In the genomic region with DNA sequence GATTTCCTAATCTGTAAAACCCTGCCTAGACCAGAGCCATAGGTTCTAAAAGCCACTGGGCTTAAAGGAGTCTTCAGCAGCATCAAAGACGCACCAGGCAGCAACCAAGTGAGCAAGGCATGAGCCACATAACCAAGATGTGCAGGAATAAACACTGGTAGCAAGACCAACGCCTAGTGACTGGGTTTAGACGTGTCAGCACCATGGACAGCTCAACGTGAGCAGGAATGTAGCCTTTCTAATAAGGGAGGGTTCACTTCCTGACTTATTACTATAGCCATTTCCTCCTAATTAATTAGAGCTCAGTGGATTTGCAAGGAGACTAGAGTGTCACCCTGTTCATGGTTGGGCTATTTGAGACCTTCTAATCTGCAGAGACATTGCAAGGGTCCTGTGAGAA, we compare ENCODE assay signal across 8 cellular contexts.
DNase-seq lines count a peak whose midpoint lies in the region; ATAC-seq and TF ChIP-seq lines count a peak whose summit lies in the region.

No MANE protein-coding gene starts in this region.

- CTCF ChIA-PET in MCF 10A (lab: Yijun Ruan, JAX) = interaction anchor here (0.8 kb wide), 1 partner anchor 322 kb away, joined by 6 read pairs; no protein-coding TSS in a partner anchor

- ATAC-seq in naive thymus-derived CD8-positive, alpha-beta T cell = no peak
- ATAC-seq in HG02981 (IDR thresholded peaks at IDR 0.05; ENCODE audit: unreplicated experiment) = no peak
- ATAC-seq in HG03442 (IDR thresholded peaks at IDR 0.05; ENCODE audit: unreplicated experiment) = no peak

- no peaks in the 10 kb centered on the region for H3K27me3 ChIP-seq in mesendoderm (ENCODE audit: insufficient read depth, low read length, poor library complexity)

- H3K27ac ChIP-seq in mesendoderm (ENCODE audit: low read depth, low read length) = no peak overlapping the region

- no peaks in the 10 kb centered on the region for H3K79me1 ChIP-seq in mesendoderm (ENCODE audit: low read length)

- H3K18ac ChIP-seq in mesendoderm (ENCODE audit: low read length) = no peak overlapping the region

- no peak overlapping the region for H3K4me2 ChIP-seq in mesendoderm (ENCODE audit: low read length)

- H4K5ac ChIP-seq in mesendoderm (ENCODE audit: low read length) = no peak overlapping the region

- H3K27me3 Mint-ChIP-seq in MCF 10A (ENCODE audit: insufficient read depth, unreplicated experiment) = no peaks in the 10 kb centered on the region
- H3K27me3 Mint-ChIP-seq in naive thymus-derived CD8-positive, alpha-beta T cell = peaks cover 1 to 22% (median 7%) of the 10 kb centered on the region in 5 donors

- H2BK120ac ChIP-seq in mesendoderm (ENCODE audit: low read depth, low read length) = no peak overlapping the region

- H3K4me3 ChIP-seq in GM12865 (ENCODE audit: low read depth, low read length) (no peak overlapping the region), mesendoderm (ENCODE audit: low read length) (no peak overlapping the region)

- no peak overlapping the region for H3K56ac ChIP-seq in mesendoderm (ENCODE audit: low read length)

- no peak overlapping the region for H3K9ac ChIP-seq in mesendoderm (ENCODE audit: low read length)

- WGBS in mesendoderm (ENCODE audit: extremely low coverage, insufficient coverage, low lambda C conversion rate) = no CpG with 5 or more reads among the region's 4 CpGs

- no peak overlapping the region for H2AK5ac ChIP-seq in mesendoderm (ENCODE audit: low read length)

- POLR2A ChIA-PET in MCF 10A (lab: Yijun Ruan, JAX) = interaction anchor here (0.6 to 0.7 kb wide), 2 partner anchors 104 to 105 kb away, joined by 3 read pairs; no protein-coding TSS in a partner anchor
- POLR2A ChIA-PET in naive thymus-derived CD8-positive, alpha-beta T cell (lab: Charles Lee) = no interaction called here

- H2BK15ac ChIP-seq in mesendoderm (replicated peaks; ENCODE audit: low read depth) = no peak overlapping the region

- intact Hi-C loops in MCF 10A (cut with micrococcal nuclease) = no loop called here

- DNase-seq in GM12865 (ENCODE audit: low read depth) (peak; percentile 55), Kasumi-1 (lab: John Stamatoyannopoulos, UW) (peak; percentile 33 to 46), MCF 10A (ENCODE audit: unreplicated experiment) (peak; percentile 86), mesendoderm (peak; percentile 76), NCI-H1417 treated with DMSO at 0.1 percent for 48 hours (lab: John Stamatoyannopoulos, UW) (no peak)
- DNase-seq in naive thymus-derived CD8-positive, alpha-beta T cell = no peak

- no peaks in the 10 kb centered on the region for H3K36me3 ChIP-seq in mesendoderm (ENCODE audit: control insufficient read depth, insufficient read depth, low read length)

- no TSS peak for BruUV-seq in MCF 10A (replicated peaks; lab: Mats Ljungman, UMichigan)

- H4K8ac ChIP-seq in mesendoderm (ENCODE audit: low read depth, low read length) = no peak overlapping the region

- H2BK5ac ChIP-seq in mesendoderm (ENCODE audit: low read length) = no peak overlapping the region

- peaks cover 21% of the 10 kb centered on the region for H3K9me3 Mint-ChIP-seq in MCF 10A (ENCODE audit: unreplicated experiment)
- H3K9me3 Mint-ChIP-seq in naive thymus-derived CD8-positive, alpha-beta T cell = peaks cover 7 to 31% (median 15%) of the 10 kb centered on the region in 9 donors

- no peak for TF ChIP-seq CTCF in GM12865 (IDR thresholded peaks at IDR 0.05; ENCODE audit: insufficient read depth, low read depth, low read length, missing control alignments)
- no peak for TF ChIP-seq CTCF in MCF 10A (IDR thresholded peaks at IDR 0.05; ENCODE audit: unreplicated experiment)

- no peak overlapping the region for H3K27ac Mint-ChIP-seq in MCF 10A (ENCODE audit: low read depth, unreplicated experiment)
- no peak overlapping the region for H3K27ac Mint-ChIP-seq in naive thymus-derived CD8-positive, alpha-beta T cell

- H3K4me1 Mint-ChIP-seq in MCF 10A (ENCODE audit: insufficient read depth, unreplicated experiment) = peaks cover 18% of the 10 kb centered on the region
- H3K4me1 Mint-ChIP-seq in naive thymus-derived CD8-positive, alpha-beta T cell = no peaks in the 10 kb centered on the region

- peaks cover 6% of the 10 kb centered on the region for H3K36me3 Mint-ChIP-seq in MCF 10A (ENCODE audit: insufficient read depth, unreplicated experiment)
- H3K36me3 Mint-ChIP-seq in naive thymus-derived CD8-positive, alpha-beta T cell = peaks cover 0 to 12% (median 0%) of the 10 kb centered on the region in 3 donors

- H3K4ac ChIP-seq in mesendoderm (ENCODE audit: low read depth, low read length) = no peak overlapping the region

- H3K23ac ChIP-seq in mesendoderm (ENCODE audit: low read length) = no peak overlapping the region

- no peaks in the 10 kb centered on the region for H3K4me1 ChIP-seq in mesendoderm (ENCODE audit: control insufficient read depth, low read depth, low read length)

- no peak overlapping the region for H3K4me3 Mint-ChIP-seq in MCF 10A (ENCODE audit: unreplicated experiment)
- H3K4me3 Mint-ChIP-seq in naive thymus-derived CD8-positive, alpha-beta T cell = no peak overlapping the region

- no peaks in the 10 kb centered on the region for H3K79me2 ChIP-seq in mesendoderm (ENCODE audit: control insufficient read depth, insufficient read depth, low read length)

Comparison
In these comparisons a context has a peak if more than half of its experiments do, and no peak if none do; other contexts are left out.
1. DNase-seq: peak in GM12865 (single experiment), Kasumi-1 (2 of 2), MCF 10A (single experiment) and mesendoderm (single experiment); none in naive thymus-derived CD8-positive, alpha-beta T cell (0 of 10) and NCI-H1417 treated with DMSO at 0.1 percent for 48 hours (single experiment).